ENCODE assay signal across 27 cellular contexts in genomic region chr2:123518387-123518786, GRCh38.
DNase-seq lines count a peak whose midpoint lies in the region; ATAC-seq, FAIRE-seq and TF ChIP-seq lines count a peak whose summit lies in the region.
"Had no signal": no experiment of that assay in that cellular context is flagged by ENCODE, and none has a peak within 500 bp of the region (broad histone marks: within the 10 kb centered on the region; RNA-seq: fewer than 3 reads in every experiment).

No MANE protein-coding gene starts in this region.

- CTCF ChIA-PET in RWPE1 (lab: Yijun Ruan, JAX): no interaction called here

- H3K27me3 ChIP-seq in GM23248 (replicated peaks; ENCODE audit: insufficient read depth): no peaks in the 10 kb centered on the region
- H3K27me3 ChIP-seq: left lung, tibial artery had no signal

- H3K27ac ChIP-seq in GM23248: no peak overlapping the region
- H3K27ac ChIP-seq in RWPE1: no peak overlapping the region
- H3K27ac ChIP-seq: C4-2B, left lung, tibial artery had no signal

- no peaks in the 10 kb centered on the region for H3K9me3 ChIP-seq in GM23248 (ENCODE audit: low read depth)
- H3K9me3 ChIP-seq: tibial artery had no signal

- H3K9ac ChIP-seq in GM23248: no peak overlapping the region

- in situ Hi-C loops in GM23248 (cut with MboI): no loop called here

- no peaks in the 10 kb centered on the region for H3K79me2 ChIP-seq in GM23248 (ENCODE audit: insufficient read depth)

- no peaks in the 10 kb centered on the region for H3K4me1 ChIP-seq in GM23248 (ENCODE audit: insufficient read depth)
- H3K4me1 ChIP-seq: left lung, tibial artery had no signal

- ATAC-seq in HG03135 (IDR thresholded peaks at IDR 0.05; ENCODE audit: unreplicated experiment): no peak
- ATAC-seq: activated CD8-positive, alpha-beta T cell treated with anti-CD3 and anti-CD28 coated beads for 36 hours; left lung; right cardiac atrium had no signal

- TF ChIP-seq CTCF in RWPE1 (conservative IDR thresholded peaks at IDR 0.05; ENCODE audit: low read depth) (no peak), fibroblast of mammary gland (conservative IDR thresholded peaks at IDR 0.05; ENCODE audit: control insufficient read depth, insufficient read depth, low read depth, low read length) (no peak)

- WGBS in GM23248 (ENCODE audit: low coverage in 1 of 2, low lambda C conversion rate in 2 of 2, missing lambda C conversion rate in 2 of 2), 2 experiments: 1 to 5% methylated on average over 3 of the region's 3 CpGs

- no peaks in the 10 kb centered on the region for H3F3A ChIP-seq in GM23248 (ENCODE audit: insufficient read depth)

- H3K4me2 ChIP-seq in GM23248 (ENCODE audit: unreplicated experiment): no peak overlapping the region

- H4K20me1 ChIP-seq in GM23248 (ENCODE audit: insufficient read depth): no peaks in the 10 kb centered on the region

- no peak overlapping the region for H3K4me3 ChIP-seq in GM23248
- H3K4me3 ChIP-seq in fibroblast of mammary gland (ENCODE audit: control insufficient read depth, low read depth, low read length): no peak overlapping the region
- H3K4me3 ChIP-seq: left lung, tibial artery had no signal

- POLR2A ChIA-PET in RWPE1 (lab: Yijun Ruan, JAX; ENCODE audit: low non-redundant PET): no interaction called here

- no peak overlapping the region for H2AFZ ChIP-seq in GM23248

- DNase-seq in GM23248: peak; percentile 8
- DNase-seq in RWPE1 (ENCODE audit: low spot score): peak; percentile 26
- peak; percentile 80 for DNase-seq in fibroblast of mammary gland (ENCODE audit: low read depth)
- DNase-seq in urothelium cell line (ENCODE audit: low spot score): no peak
- DNase-seq in NCI-H1930 (lab: John Stamatoyannopoulos, UW): no peak
- DNase-seq in activated CD4-positive, alpha-beta T cell treated with anti-CD3 and anti-CD28 coated beads, Interleukin-2, amount 50 U/mL, for 1 hour: no peak
- DNase-seq: activated CD4-positive, alpha-beta T cell treated with anti-CD3 and anti-CD28 coated beads for 1 hour; activated CD8-positive, alpha-beta memory T cell treated with anti-CD3 and anti-CD28 coated beads, Interleukin-2, amount 50 U/mL, for 48 hours; activated CD8-positive, alpha-beta T cell treated with anti-CD3 and anti-CD28 coated beads for 36 hours; activated naive CD4-positive, alpha-beta T cell treated with Interleukin-2 at 50 U/mL for 16 hours; glutamatergic neuron; KG1; left lung; MM.1S; NCI-H1105 treated with DMSO at 0.1 percent for 48 hours; NCI-H2081; NCI-H2227 treated with DMSO at 0.1 percent for 48 hours; NCI-H526 treated with DMSO at 0.1 percent for 48 hours; NK-92 treated with Interleukin-12 subunit alpha and Interleukin-12 subunit beta, amount 100 ng/mL, for 24 hours; posterior cingulate gyrus; right cardiac atrium; SHP77 treated with DMSO at 0.1 percent for 48 hours; stimulated activated CD4-positive, alpha-beta T cell treated with anti-CD3 and anti-CD28 coated beads, Interleukin-2, amount 100 ng/mL, for 48 hours; tibial artery had no signal

- H3K36me3 ChIP-seq in GM23248 (ENCODE audit: low read depth): no peaks in the 10 kb centered on the region
- H3K36me3 ChIP-seq: left lung, tibial artery had no signal

- peak; percentile 55 for FAIRE-seq in urothelium cell line (lab: Jason Lieb, UNC)
- FAIRE-seq: H1 had no signal

- H3K9me2 ChIP-seq in GM23248 (ENCODE audit: insufficient read depth): no peaks in the 10 kb centered on the region

Comparison
In these comparisons a context has a peak if more than half of its experiments do, and no peak if none do; other contexts are left out.
1. DNase-seq: peak in GM23248 (single experiment), RWPE1 (single experiment) and fibroblast of mammary gland (single experiment); none in urothelium cell line (single experiment), NCI-H1930 (0 of 2) and activated CD4-positive, alpha-beta T cell treated with anti-CD3 and anti-CD28 coated beads, Interleukin-2, amount 50 U/mL, for 1 hour (single experiment).